ENCODE assay signal across 1 cellular context in genomic region chr21:29194342-29194741, GRCh38.
A peak's percentile ranks its signal among the peaks of the same experiment; 100 is the strongest.
TF ChIP-seq lines count a peak whose summit lies in the region.

No MANE protein-coding gene starts in this region.

TF ChIP-seq in HepG2, 621 proteins besides CTCF, POLR2A, EP300 and RAD21 (continued from another document):
- TF ChIP-seq IRF1 (CRISPR knock-in tag; IDR thresholded peaks at IDR 0.05; ENCODE audit: low read depth) (no peak), ZNF280D (CRISPR knock-in tag; IDR thresholded peaks at IDR 0.05) (no peak), SNAPC5 (CRISPR knock-in tag; IDR thresholded peaks at IDR 0.05; ENCODE audit: borderline replicate concordance) (no peak), SATB2 (CRISPR knock-in tag; IDR thresholded peaks at IDR 0.05) (no peak), BCL6 (CRISPR knock-in tag; IDR thresholded peaks at IDR 0.05) (peak; percentile 51; the same call in 1 of the 2 replicates), ZNF337 (CRISPR knock-in tag; IDR thresholded peaks at IDR 0.05; ENCODE audit: borderline replicate concordance, low read depth) (no peak), SP2 (CRISPR knock-in tag; IDR thresholded peaks at IDR 0.05) (no peak), PHF5A (CRISPR knock-in tag; IDR thresholded peaks at IDR 0.05; ENCODE audit: low read depth, unreplicated experiment) (no peak), SALL1 (CRISPR knock-in tag; IDR thresholded peaks at IDR 0.05) (no peak), ZNF260 (CRISPR knock-in tag; IDR thresholded peaks at IDR 0.05; ENCODE audit: borderline replicate concordance, low read depth) (no peak), U2AF2 (IDR thresholded peaks at IDR 0.05; ENCODE audit: low read depth, low read length) (no peak), AHR (CRISPR knock-in tag; IDR thresholded peaks at IDR 0.05) (no peak), CREM (IDR thresholded peaks at IDR 0.05) (0 out of 2 replicates have a peak, but pooled peaks have one; percentile 12), CREM (CRISPR knock-in tag; IDR thresholded peaks at IDR 0.05) (no peak), ZNF549 (CRISPR knock-in tag; IDR thresholded peaks at IDR 0.05) (no peak), GATA4 (IDR thresholded peaks at IDR 0.05; ENCODE audit: borderline replicate concordance, low read depth) (no peak), FOXA3 (CRISPR knock-in tag; IDR thresholded peaks at IDR 0.05) (peak; percentile 10; the same call in 1 of the 2 replicates), ZNF547 (CRISPR knock-in tag; IDR thresholded peaks at IDR 0.05) (no peak), SMAD1 (CRISPR knock-in tag; IDR thresholded peaks at IDR 0.05; ENCODE audit: borderline replicate concordance, low read depth) (no peak), THRA (CRISPR knock-in tag; IDR thresholded peaks at IDR 0.05; ENCODE audit: borderline replicate concordance) (no peak), GRHL1 (CRISPR knock-in tag; conservative IDR thresholded peaks at IDR 0.05) (no peak), KLF13 (CRISPR knock-in tag; IDR thresholded peaks at IDR 0.05) (no peak), GFI1 (CRISPR knock-in tag; IDR thresholded peaks at IDR 0.05; ENCODE audit: borderline replicate concordance) (peak; percentile 72), GATAD2A (CRISPR knock-in tag; IDR thresholded peaks at IDR 0.05) (peak; percentile 52)
